Comparison of ENCODE assay signal across 19 cellular contexts in genomic region chr18:22020867-22021370, GRCh38.
A peak's percentile ranks its signal among the peaks of the same experiment; 100 is the strongest.
DNase-seq lines count a peak whose midpoint lies in the region; ATAC-seq, FAIRE-seq and TF ChIP-seq lines count a peak whose summit lies in the region.
"Had no signal": no experiment of that assay in that cellular context is flagged by ENCODE, and none has a peak within 500 bp of the region (broad histone marks: within the 10 kb centered on the region; RNA-seq: fewer than 3 reads in every experiment).

No MANE protein-coding gene starts in this region.

- ATAC-seq in body of pancreas: peak; percentile 28
- ATAC-seq in pancreas: peak; percentile 39 to 68 (median 57)
- no peak for ATAC-seq in GM23338
- ATAC-seq: GM12878 had no signal

- peaks cover 7% of the 10 kb centered on the region; the same call in 2 of the 3 replicates for H3K4me1 Mint-ChIP-seq in GM23338
- H3K4me1 Mint-ChIP-seq: CD4-positive, CD25-positive, alpha-beta regulatory T cell had no signal

- H3K36me3 Mint-ChIP-seq in GM23338 (ENCODE audit: low read depth): no peaks in the 10 kb centered on the region
- H3K36me3 Mint-ChIP-seq: CD4-positive, CD25-positive, alpha-beta regulatory T cell had no signal

- 0 out of 2 replicates have a peak, but pooled peaks cover under 1% of the 10 kb centered on the region for H3K9me2 ChIP-seq in GM23338 (ENCODE audit: insufficient read depth)

- no peaks in the 10 kb centered on the region for H3K79me2 ChIP-seq in GM23338 (replicated peaks; ENCODE audit: insufficient read depth)

- H3K27ac ChIP-seq in body of pancreas (peak overlapping the region; percentile 69 to 88 (median 78)), pancreas (peak overlapping the region; percentile 42 to 82 (median 69)), GM23338 (ENCODE audit: low read depth) (no peak overlapping the region)

- no peaks in the 10 kb centered on the region for H4K20me1 ChIP-seq in GM23338 (replicated peaks; ENCODE audit: insufficient read depth)

- H3K4me2 ChIP-seq in GM23338: no peak overlapping the region

- intact Hi-C loops in body of pancreas (cut with DNase I) (no loop called here), pancreas (cut with DNase I) (loop anchor here in 2 of 3 donors (5.0 to 10.0 kb wide), 2 partner anchors 144 to 146 kb away; partner anchors contain the start of gene GATA6 (in 2 of the 2))

- H3K9me3 Mint-ChIP-seq in GM23338: no peaks in the 10 kb centered on the region

- H3K27me3 ChIP-seq in body of pancreas: no peaks in the 10 kb centered on the region
- no peaks in the 10 kb centered on the region for H3K27me3 ChIP-seq in pancreas
- H3K27me3 ChIP-seq in HAP-1 (ENCODE audit: low read depth): no peaks in the 10 kb centered on the region
- H3K27me3 ChIP-seq in GM23338 (ENCODE audit: insufficient read depth): no peaks in the 10 kb centered on the region

- H3K36me3 ChIP-seq in body of pancreas (replicated peaks in 1 of 2; ENCODE audit: insufficient read depth in 1 of 2, low read depth in 2 of 2): no peaks in the 10 kb centered on the region
- no peaks in the 10 kb centered on the region for H3K36me3 ChIP-seq in pancreas
- H3K36me3 ChIP-seq in HAP-1 (replicated peaks): no peaks in the 10 kb centered on the region
- no peaks in the 10 kb centered on the region for H3K36me3 ChIP-seq in GM23338 (ENCODE audit: insufficient read depth)

- TF ChIP-seq CTCF in body of pancreas (IDR thresholded peaks at IDR 0.05) (no peak), pancreas (IDR thresholded peaks at IDR 0.05) (no peak), GM23338 (conservative IDR thresholded peaks at IDR 0.05; ENCODE audit: low read depth in 2 of 2) (no peak)

- no peaks in the 10 kb centered on the region for H3K27me3 Mint-ChIP-seq in GM23338 (ENCODE audit: insufficient read depth, low read depth, poor library complexity)

- H3K4me3 Mint-ChIP-seq in GM23338: no peak overlapping the region
- H3K4me3 Mint-ChIP-seq: CD4-positive, CD25-positive, alpha-beta regulatory T cell had no signal

- TF ChIP-seq POLR2A in body of pancreas (IDR thresholded peaks at IDR 0.05): no peak

- H2AFZ ChIP-seq in GM23338: no peak overlapping the region

- WGBS in body of pancreas, 2 donors: 36 to 46% methylated on average over 7 of the region's 7 CpGs
- WGBS in pancreas, 2 donors: 36 to 39% methylated on average over 7 of the region's 7 CpGs

- H3K27ac Mint-ChIP-seq in GM23338: no peak overlapping the region
- H3K27ac Mint-ChIP-seq: CD4-positive, CD25-positive, alpha-beta regulatory T cell had no signal

- H3K9me3 ChIP-seq in body of pancreas (no peaks in the 10 kb centered on the region), pancreas (no peaks in the 10 kb centered on the region), HAP-1 (no peaks in the 10 kb centered on the region)

- DNase-seq in COLO668 (lab: John Stamatoyannopoulos, UW; ENCODE audit: unreplicated experiment): peak; percentile 14
- peak in 3 of 4 donors; percentile 38 to 56 (median 50) for DNase-seq in body of pancreas
- DNase-seq in mesenteric fat pad (ENCODE audit: low spot score): peak; percentile 74
- peak in 3 of 6 donors; percentile 37 to 66 (median 47) for DNase-seq in pancreas
- no peak for DNase-seq in HAP-1 (ENCODE audit: low spot score in 2 of 2)
- DNase-seq in anterior cingulate cortex (lab: John Stamatoyannopoulos, UW): no peak
- no peak for DNase-seq in ACHN
- DNase-seq in GM23338 (ENCODE audit: low spot score): no peak
- DNase-seq: AML-193; CD4-positive, CD25-positive, alpha-beta regulatory T cell; DMS79; NCI-H1417 treated with DMSO at 0.1 percent for 48 hours; NCI-H2107; NCI-H226; NCI-H526 had no signal

- no peak for FAIRE-seq in pancreas (lab: Jason Lieb, UNC)
- FAIRE-seq: GM12878, GM18507, GM19239, H1 had no signal

- peaks cover 52% of the 10 kb centered on the region for H3K4me1 ChIP-seq in body of pancreas
- peaks cover 24 to 44% (median 44%) of the 10 kb centered on the region in 3 donors for H3K4me1 ChIP-seq in pancreas
- H3K4me1 ChIP-seq in HAP-1: no peaks in the 10 kb centered on the region
- H3K4me1 ChIP-seq in GM23338 (ENCODE audit: insufficient read depth): no peaks in the 10 kb centered on the region

- in situ Hi-C loops in HAP-1 (cut with MboI; ENCODE audit: low sequenced_read_pairs) (no loop called here), ACHN (cut with HindIII; ENCODE audit: low pct_ligation_motif_present, low pct_unique_long_range_greater_than_20kb, low sequenced_read_pairs) (no loop called here)

- H3F3A ChIP-seq in GM23338 (replicated peaks; ENCODE audit: low read depth): no peaks in the 10 kb centered on the region

- H3K4me3 ChIP-seq in body of pancreas (no peak overlapping the region), pancreas (no peak overlapping the region), HAP-1 (no peak overlapping the region), GM23338 (no peak overlapping the region)
- H3K4me3 ChIP-seq: GM12878 had no signal

TF ChIP-seq in GM23338, 12 proteins besides CTCF, POLR2A, EP300 and RAD21 (continues in another document):
- TF ChIP-seq CREB1 (CRISPR knock-in tag; IDR thresholded peaks at IDR 0.05; ENCODE audit: low read depth) (no peak), ZNF331 (CRISPR knock-in tag; IDR thresholded peaks at IDR 0.05; ENCODE audit: low read depth) (no peak), EZH2phosphoT487 (IDR thresholded peaks at IDR 0.05; ENCODE audit: unreplicated experiment) (no peak), REST (IDR thresholded peaks at IDR 0.05; ENCODE audit: unreplicated experiment) (no peak), NANOG (IDR thresholded peaks at IDR 0.05; ENCODE audit: borderline replicate concordance) (no peak), POLR2AphosphoS5 (IDR thresholded peaks at IDR 0.05; ENCODE audit: low read depth) (no peak)

Comparison
In these comparisons a context has a peak if more than half of its experiments do, and no peak if none do; other contexts are left out.
1. DNase-seq: peak in COLO668 (single experiment), body of pancreas (3 of 4) and mesenteric fat pad (single experiment); none in HAP-1 (0 of 2), anterior cingulate cortex (0 of 58), ACHN (single experiment) and GM23338 (single experiment).